ENCODE assay signal across 1 cellular context in genomic region chr1:225430301-225430700, GRCh38.
TF ChIP-seq lines count a peak whose summit lies in the region.

No MANE protein-coding gene starts in this region.

TF ChIP-seq in GM23338, 12 proteins besides CTCF, POLR2A, EP300 and RAD21 (continued from another document):
- TF ChIP-seq ZNF462 (CRISPR knock-in tag; IDR thresholded peaks at IDR 0.05) (no peak), ZNF114 (CRISPR knock-in tag; IDR thresholded peaks at IDR 0.05) (no peak), EZH2 (IDR thresholded peaks at IDR 0.05; ENCODE audit: low read depth, unreplicated experiment) (no peak), NANOG (IDR thresholded peaks at IDR 0.05; ENCODE audit: borderline replicate concordance) (no peak), JUNB (IDR thresholded peaks at IDR 0.05; ENCODE audit: unreplicated experiment) (no peak), EZH2phosphoT487 (IDR thresholded peaks at IDR 0.05; ENCODE audit: unreplicated experiment) (no peak), POLR2AphosphoS5 (IDR thresholded peaks at IDR 0.05; ENCODE audit: low read depth) (no peak), ZNF331 (CRISPR knock-in tag; IDR thresholded peaks at IDR 0.05; ENCODE audit: low read depth) (no peak)
